In genomic region chr7:128869944-128870285, GRCh38 we compare ENCODE assay signal across 8 cellular contexts.
DNase-seq lines count a peak whose midpoint lies in the region; ATAC-seq and TF ChIP-seq lines count a peak whose summit lies in the region.

No MANE protein-coding gene starts in this region.

- TF ChIP-seq CTCF in DOHH2 (IDR thresholded peaks at IDR 0.05; ENCODE audit: low read depth, low read length, poor library complexity, severe bottlenecking): no peak
- no peak for TF ChIP-seq CTCF in astrocyte of the cerebellum (IDR thresholded peaks at IDR 0.05; ENCODE audit: low read depth, low read length, missing control alignments)

- H3K4me1 ChIP-seq in DOHH2 (ENCODE audit: control insufficient read depth, low read length): peaks cover 38% of the 10 kb centered on the region
- peaks cover 18% of the 10 kb centered on the region for H3K4me1 ChIP-seq in mucosa of stomach (ENCODE audit: control insufficient read depth, insufficient read depth, low read length)

- H3F3A ChIP-seq in DOHH2 (ENCODE audit: control insufficient read depth, insufficient read depth): peaks cover 9% of the 10 kb centered on the region

- no peaks in the 10 kb centered on the region for H3K9me3 ChIP-seq in DOHH2 (ENCODE audit: control insufficient read depth, insufficient read depth, low read length)
- no peaks in the 10 kb centered on the region for H3K9me3 ChIP-seq in mucosa of stomach (ENCODE audit: control insufficient read depth, low read length)

- in situ Hi-C loops in astrocyte of the cerebellum (cut with HindIII; ENCODE audit: low sequenced_read_pairs): no loop called here

- H3K4me2 ChIP-seq in DOHH2 (ENCODE audit: low read length): peak overlapping the region; percentile 85

- H3K9me2 ChIP-seq in DOHH2 (replicated peaks; ENCODE audit: control insufficient read depth, low read length): no peaks in the 10 kb centered on the region

- H3K27ac ChIP-seq in DOHH2 (ENCODE audit: low read depth, low read length): no peak overlapping the region

- H3K9ac ChIP-seq in mucosa of stomach (ENCODE audit: low read length): peak overlapping the region; percentile 35

- peak overlapping the region; percentile 72 for H3K4me3 ChIP-seq in DOHH2 (ENCODE audit: low read length)
- H3K4me3 ChIP-seq in astrocyte of the cerebellum (ENCODE audit: low read depth, low read length): peak overlapping the region; percentile 43
- no peak overlapping the region for H3K4me3 ChIP-seq in mucosa of stomach (ENCODE audit: low read length)

- peaks cover 4% of the 10 kb centered on the region for H3K79me2 ChIP-seq in DOHH2 (ENCODE audit: control insufficient read depth, low read length)

- peak; percentile 23 for ATAC-seq in HG02885 (IDR thresholded peaks at IDR 0.05; ENCODE audit: poor library complexity, unreplicated experiment)
- no peak for ATAC-seq in GM19452 (IDR thresholded peaks at IDR 0.05; ENCODE audit: unreplicated experiment)

- DNase-seq in astrocyte of the cerebellum (ENCODE audit: low read depth) (no peak), CD1c-positive myeloid dendritic cell (ENCODE audit: extremely low spot score) (no peak), DMS 273 (lab: John Stamatoyannopoulos, UW; ENCODE audit: unreplicated experiment) (no peak), NCI-H146 treated with DMSO at 0.1 percent for 48 hours (lab: John Stamatoyannopoulos, UW; ENCODE audit: unreplicated experiment) (no peak)

- H3K27me3 ChIP-seq in DOHH2 (ENCODE audit: control insufficient read depth, low read length) (peaks cover 6% of the 10 kb centered on the region), mucosa of stomach (ENCODE audit: control insufficient read depth, insufficient read depth, low read length) (peaks cover 18% of the 10 kb centered on the region)

- H4K20me1 ChIP-seq in DOHH2 (ENCODE audit: control insufficient read depth, insufficient read depth, low read depth, low read length): 0 out of 2 replicates have a peak, but pooled peaks cover 5% of the 10 kb centered on the region

- peaks cover 21% of the 10 kb centered on the region for H3K36me3 ChIP-seq in DOHH2 (ENCODE audit: control insufficient read depth, low read length)
- H3K36me3 ChIP-seq in mucosa of stomach (ENCODE audit: control insufficient read depth, insufficient read depth, low read length): no peaks in the 10 kb centered on the region
